15 cellular contexts compared by ENCODE assay signal in the genomic region with DNA sequence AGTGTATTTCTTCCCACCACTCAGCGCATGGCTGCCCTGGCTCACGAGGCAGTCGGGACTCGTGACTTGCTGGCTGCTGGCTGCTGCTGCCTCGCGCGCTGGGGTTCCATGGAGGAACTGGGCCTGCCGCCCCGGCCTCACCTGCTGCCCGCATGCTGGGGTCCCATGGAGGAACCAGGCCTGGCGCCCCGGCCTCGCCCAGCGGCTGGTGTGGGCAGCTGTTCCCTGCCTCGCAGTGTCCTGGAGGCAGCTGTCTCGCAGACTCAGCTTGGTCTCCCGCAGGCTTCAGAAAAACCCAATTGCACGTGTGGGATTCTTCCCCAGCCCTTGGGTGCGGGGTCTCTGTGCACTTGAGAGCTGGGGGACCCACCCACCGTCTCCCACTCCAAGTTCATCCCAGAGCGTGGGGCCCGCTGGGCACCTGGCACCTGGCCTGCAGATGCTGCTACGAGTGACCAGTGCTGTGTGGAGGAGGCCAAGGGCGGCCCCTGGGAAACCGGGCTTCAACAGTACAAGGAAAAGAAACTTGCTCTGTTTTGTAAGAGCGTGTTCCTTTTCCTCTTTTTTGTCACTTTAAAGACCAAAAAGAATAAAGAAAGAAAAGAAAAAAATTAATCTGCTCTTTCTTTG. TPM values are rescaled to one million over a fixed set of nuclear protein-coding genes. Genes with fewer than 3 reads are reported as not detected.
A peak's percentile ranks its signal among the peaks of the same experiment; 100 is the strongest.
DNase-seq lines count a peak whose midpoint lies in the region; ATAC-seq and TF ChIP-seq lines count a peak whose summit lies in the region.
"Had no signal": no experiment of that assay in that cellular context is flagged by ENCODE, and none has a peak within 500 bp of the region (broad histone marks: within the 10 kb centered on the region; RNA-seq: fewer than 3 reads in every experiment).

No MANE protein-coding gene starts in this region.

- H2AFZ ChIP-seq in trophoblast cell (ENCODE audit: insufficient read depth, low read length, poor library complexity): no peak overlapping the region

- H3K36me3 ChIP-seq in BLaER1 (no peaks in the 10 kb centered on the region; the same call in 1 of the 2 replicates), Panc1 (ENCODE audit: control insufficient read depth, insufficient read depth, low read length) (no peaks in the 10 kb centered on the region), esophagus muscularis mucosa (peaks cover 0 to 7% (median 2%) of the 10 kb centered on the region in 4 donors), trophoblast cell (ENCODE audit: control insufficient read depth in 1 of 2, insufficient read depth in 2 of 2, low read length in 2 of 2) (peaks cover 26 to 38% of the 10 kb centered on the region in 2 experiments)
- H3K36me3 ChIP-seq: right lobe of liver had no signal

- in situ Hi-C loops in Panc1 (cut with HindIII; ENCODE audit: low pct_unique_long_range_greater_than_20kb, low sequenced_read_pairs): no loop called here

- H3K27ac ChIP-seq in BLaER1 (peak overlapping the region; percentile 74), Panc1 (ENCODE audit: low read length) (peak overlapping the region; percentile 83), esophagus muscularis mucosa (replicated peaks in 1 of 4) (peak overlapping the region; percentile 88 to 96 (median 92)), trophoblast cell (ENCODE audit: low read depth, low read length) (no peak overlapping the region)
- H3K27ac ChIP-seq: right lobe of liver had no signal

- no peak overlapping the region for H2AK5ac ChIP-seq in trophoblast cell (ENCODE audit: low read length)

- no peak overlapping the region for H3K14ac ChIP-seq in trophoblast cell (ENCODE audit: low read length)

- no peak overlapping the region for H3K27ac Mint-ChIP-seq in activated T-helper 2 cell treated with anti-CD3 and anti-CD28 coated beads, Interferon-gamma antibody, Interleukin-2, Interleukin-4, amounts not matched to agents 10 μg/mL and 5 μg/mL and 100 μg/mL, durations not matched to agents 14 hours and 24 hours and 36 hours
- H3K27ac Mint-ChIP-seq: activated naive CD8-positive, alpha-beta T cell treated with anti-CD3 and anti-CD28 coated beads, Interleukin-2, amount 10 ng/mL, durations not matched to agents 7 days and 5 days; stimulated activated naive CD8-positive, alpha-beta T cell treated with anti-CD3 and anti-CD28 coated beads, Interleukin-15, Interleukin-2, amounts not matched to agents 100 ng/mL and 50 ng/mL, for 24 hours had no signal

- peak overlapping the region; percentile 26 for H3K4ac ChIP-seq in trophoblast cell (ENCODE audit: low read depth, low read length)

- WGBS in esophagus muscularis mucosa: 79% methylated on average over 13 of the region's 26 CpGs
- WGBS in trophoblast cell (ENCODE audit: extremely low coverage, insufficient coverage, insufficient read length): no CpG with 5 or more reads among the region's 26 CpGs

- H3K18ac ChIP-seq in trophoblast cell (ENCODE audit: low read length): no peak overlapping the region

- no TSS peak for BruUV-seq in Panc1 (replicated peaks; lab: Mats Ljungman, UMichigan)

- H3K79me1 ChIP-seq in trophoblast cell (ENCODE audit: low read length): peaks cover 19% of the 10 kb centered on the region

- H2BK120ac ChIP-seq in trophoblast cell (ENCODE audit: insufficient read depth, low read length, poor library complexity): no peak overlapping the region

- DNase-seq in Panc1 (ENCODE audit: low read depth, low spot score): no peak
- no peak for DNase-seq in esophagus muscularis mucosa (ENCODE audit: extremely low spot score)
- no peak for DNase-seq in trophoblast cell
- DNase-seq in stimulated activated CD4-positive, alpha-beta T cell treated with anti-CD3 and anti-CD28 coated beads, Interleukin-4, amount 100 ng/mL, for 1 hour: no peak
- DNase-seq in globus pallidus (ENCODE audit: low spot score): no peak
- no peak for DNase-seq in activated T-helper 2 cell treated with anti-CD3 and anti-CD28 coated beads, Interferon-gamma antibody, Interleukin-2, Interleukin-4, amounts not matched to agents 10 μg/mL and 5 μg/mL and 100 μg/mL, durations not matched to agents 14 hours and 24 hours and 36 hours (ENCODE audit: low spot score)
- DNase-seq in midbrain (lab: John Stamatoyannopoulos, UW): no peak
- DNase-seq: activated CD4-positive, alpha-beta T cell treated with anti-CD3 and anti-CD28 coated beads for 48 hours; activated naive CD8-positive, alpha-beta T cell treated with anti-CD3 and anti-CD28 coated beads, Interleukin-2, amount 10 ng/mL, durations not matched to agents 7 days and 5 days; NCI-H1105 treated with DMSO at 0.1 percent for 48 hours; nephron progenitor cell; right lobe of liver had no signal

- H3K4me1 Mint-ChIP-seq in activated T-helper 2 cell treated with anti-CD3 and anti-CD28 coated beads, Interferon-gamma antibody, Interleukin-2, Interleukin-4, amounts not matched to agents 10 μg/mL and 5 μg/mL and 100 μg/mL, durations not matched to agents 14 hours and 24 hours and 36 hours (ENCODE audit: low read depth): no peaks in the 10 kb centered on the region

- TF ChIP-seq CTCF in Panc1 (IDR thresholded peaks at IDR 0.05) (no peak), esophagus muscularis mucosa (IDR thresholded peaks at IDR 0.05) (no peak)

- ATAC-seq in Panc1: no peak
- ATAC-seq: HepG2 had no signal

- H3K36me3 Mint-ChIP-seq in activated T-helper 2 cell treated with anti-CD3 and anti-CD28 coated beads, Interferon-gamma antibody, Interleukin-2, Interleukin-4, amounts not matched to agents 10 μg/mL and 5 μg/mL and 100 μg/mL, durations not matched to agents 14 hours and 24 hours and 36 hours (ENCODE audit: low read depth): no peaks in the 10 kb centered on the region

- CTCF ChIA-PET in Panc1 (lab: Charles Lee): interaction anchor here (0.8 kb wide), 1 partner anchor 28 kb away, joined by 3 read pairs; no protein-coding TSS in a partner anchor

- H3K9me3 Mint-ChIP-seq in activated T-helper 2 cell treated with anti-CD3 and anti-CD28 coated beads, Interferon-gamma antibody, Interleukin-2, Interleukin-4, amounts not matched to agents 10 μg/mL and 5 μg/mL and 100 μg/mL, durations not matched to agents 14 hours and 24 hours and 36 hours: no peaks in the 10 kb centered on the region
- H3K9me3 Mint-ChIP-seq: activated naive CD8-positive, alpha-beta T cell treated with anti-CD3 and anti-CD28 coated beads, Interleukin-2, amount 10 ng/mL, durations not matched to agents 7 days and 5 days; nephron progenitor cell; stimulated activated naive CD8-positive, alpha-beta T cell treated with anti-CD3 and anti-CD28 coated beads, Interleukin-15, Interleukin-2, amounts not matched to agents 100 ng/mL and 50 ng/mL, for 24 hours had no signal

- no peak for TF ChIP-seq POLR2A in esophagus muscularis mucosa (IDR thresholded peaks at IDR 0.05; ENCODE audit: low read depth)

- H3K23ac ChIP-seq in trophoblast cell (ENCODE audit: low read length): no peak overlapping the region

- H3K9ac ChIP-seq in BLaER1: peak overlapping the region; percentile 36
- no peak overlapping the region for H3K9ac ChIP-seq in trophoblast cell (ENCODE audit: low read length)

- intact Hi-C loops in Panc1 (cut with micrococcal nuclease; ENCODE audit: unreplicated experiment) (no loop called here), esophagus muscularis mucosa (cut with DNase I) (no loop called here)
- intact Hi-C loops in activated T-helper 2 cell treated with anti-CD3 and anti-CD28 coated beads, Interferon-gamma antibody, Interleukin-2, Interleukin-4, amounts not matched to agents 10 μg/mL and 5 μg/mL and 100 μg/mL, durations not matched to agents 14 hours and 24 hours and 36 hours (cut with micrococcal nuclease): no loop called here

- POLR2A ChIA-PET in Panc1 (lab: Charles Lee): interaction anchor here (0.7 kb wide), 1 partner anchor 110 kb away, joined by 5 read pairs; a partner anchor contains a TSS

- peaks cover 35% of the 10 kb centered on the region for H4K20me1 ChIP-seq in BLaER1

- no peak overlapping the region for H4K12ac ChIP-seq in trophoblast cell (ENCODE audit: low read depth, low read length)

- H3K27me3 Mint-ChIP-seq in activated T-helper 2 cell treated with anti-CD3 and anti-CD28 coated beads, Interferon-gamma antibody, Interleukin-2, Interleukin-4, amounts not matched to agents 10 μg/mL and 5 μg/mL and 100 μg/mL, durations not matched to agents 14 hours and 24 hours and 36 hours (ENCODE audit: low read depth): no peaks in the 10 kb centered on the region
- H3K27me3 Mint-ChIP-seq: activated naive CD8-positive, alpha-beta T cell treated with anti-CD3 and anti-CD28 coated beads, Interleukin-2, amount 10 ng/mL, durations not matched to agents 7 days and 5 days; stimulated activated naive CD8-positive, alpha-beta T cell treated with anti-CD3 and anti-CD28 coated beads, Interleukin-15, Interleukin-2, amounts not matched to agents 100 ng/mL and 50 ng/mL, for 24 hours had no signal

- H3K27me3 ChIP-seq in BLaER1: no peaks in the 10 kb centered on the region
- H3K27me3 ChIP-seq in Panc1 (ENCODE audit: control insufficient read depth, insufficient read depth, low read length): no peaks in the 10 kb centered on the region
- H3K27me3 ChIP-seq in esophagus muscularis mucosa: no peaks in the 10 kb centered on the region
- no peaks in the 10 kb centered on the region for H3K27me3 ChIP-seq in trophoblast cell (ENCODE audit: insufficient read depth, low read length)
- H3K27me3 ChIP-seq: right lobe of liver had no signal

- H3K4me3 ChIP-seq in BLaER1 (no peak overlapping the region), Panc1 (ENCODE audit: low read depth in 2 of 2, low read length in 2 of 2) (no peak overlapping the region), esophagus muscularis mucosa (no peak overlapping the region), trophoblast cell (ENCODE audit: low read depth, low read length) (no peak overlapping the region)
- H3K4me3 ChIP-seq: right lobe of liver had no signal

- TF ChIP-seq EP300 in esophagus muscularis mucosa (IDR thresholded peaks at IDR 0.05): no peak

- no peak overlapping the region for H3K4me3 Mint-ChIP-seq in activated T-helper 2 cell treated with anti-CD3 and anti-CD28 coated beads, Interferon-gamma antibody, Interleukin-2, Interleukin-4, amounts not matched to agents 10 μg/mL and 5 μg/mL and 100 μg/mL, durations not matched to agents 14 hours and 24 hours and 36 hours (ENCODE audit: low read depth)
- H3K4me3 Mint-ChIP-seq: activated naive CD8-positive, alpha-beta T cell treated with anti-CD3 and anti-CD28 coated beads, Interleukin-2, amount 10 ng/mL, durations not matched to agents 7 days and 5 days; stimulated activated naive CD8-positive, alpha-beta T cell treated with anti-CD3 and anti-CD28 coated beads, Interleukin-15, Interleukin-2, amounts not matched to agents 100 ng/mL and 50 ng/mL, for 24 hours had no signal

- no peak overlapping the region for H2BK12ac ChIP-seq in trophoblast cell (ENCODE audit: low read length)

- H3K9me3 ChIP-seq in BLaER1: no peaks in the 10 kb centered on the region
- no peaks in the 10 kb centered on the region for H3K9me3 ChIP-seq in Panc1 (ENCODE audit: control insufficient read depth, insufficient read depth, low read depth, low read length)
- H3K9me3 ChIP-seq in esophagus muscularis mucosa: no peaks in the 10 kb centered on the region
- peaks cover 6% of the 10 kb centered on the region for H3K9me3 ChIP-seq in trophoblast cell (ENCODE audit: insufficient read depth, low read depth, low read length)
- H3K9me3 ChIP-seq: right lobe of liver had no signal

- H3K4me2 ChIP-seq in BLaER1 (peak overlapping the region; percentile 87), trophoblast cell (ENCODE audit: low read length) (no peak overlapping the region)

- H4K8ac ChIP-seq in trophoblast cell (ENCODE audit: low read depth, low read length): no peak overlapping the region

- H3K4me1 ChIP-seq in BLaER1 (peaks cover 98% of the 10 kb centered on the region), Panc1 (ENCODE audit: control insufficient read depth, insufficient read depth, low read length) (peaks cover 76% of the 10 kb centered on the region), esophagus muscularis mucosa (peaks cover 52 to 98% (median 93%) of the 10 kb centered on the region in 4 donors), trophoblast cell (ENCODE audit: control insufficient read depth in 1 of 2, insufficient read depth in 2 of 2, low read length in 2 of 2) (peaks cover 52 to 59% of the 10 kb centered on the region in 2 experiments)

- peaks cover 21% of the 10 kb centered on the region for H3K79me2 ChIP-seq in trophoblast cell (ENCODE audit: control insufficient read depth, insufficient read depth, low read length, poor library complexity)

- no peak overlapping the region for H2BK5ac ChIP-seq in trophoblast cell (ENCODE audit: low read depth, low read length, poor library complexity)

- H4K91ac ChIP-seq in trophoblast cell (ENCODE audit: low read depth, low read length): no peak overlapping the region

RNA-seq across cellular contexts. Expression of a gene that starts 20.4 kb away (rescaled TPM):
- 51.6 TPM for total RNA-seq in Panc1 (2021; ENCODE audit: unreplicated experiment)
- 56.2 TPM for polyA plus RNA-seq in Panc1 (2012; ENCODE audit: insufficient read length)
- total RNA-seq in esophagus muscularis mucosa: 10 to 100 TPM; 11.8 to 25.5 (median 14.3) TPM
- 57.0 and 60.9 TPM in 2 replicates for polyA plus RNA-seq in trophoblast cell (2013)
- 3.8 TPM in 2 replicates for total RNA-seq in activated T-helper 2 cell treated with anti-CD3 and anti-CD28 coated beads, Interferon-gamma antibody, Interleukin-2, Interleukin-4, amounts not matched to agents 10 μg/mL and 5 μg/mL and 100 μg/mL, durations not matched to agents 14 hours and 24 hours and 36 hours
